In genomic region chr1:21820597-21821232, GRCh38 we compare ENCODE assay signal across 28 cellular contexts. TPM values are rescaled to one million over a fixed set of nuclear protein-coding genes. Genes with fewer than 3 reads are reported as not detected.
DNase-seq lines count a peak whose midpoint lies in the region; ATAC-seq, FAIRE-seq and TF ChIP-seq lines count a peak whose summit lies in the region.
"Had no signal": no experiment of that assay in that cellular context is flagged by ENCODE, and none has a peak within 500 bp of the region (broad histone marks: within the 10 kb centered on the region; RNA-seq: fewer than 3 reads in every experiment).

No MANE protein-coding gene starts in this region.

- H3K4me3 ChIP-seq in cardiac muscle cell (no peak overlapping the region), right cardiac atrium (ENCODE audit: low read length) (no peak overlapping the region), astrocyte (ENCODE audit: insufficient read depth, low read depth, low read length) (no peak overlapping the region), osteoblast (ENCODE audit: insufficient read depth, low read length) (no peak overlapping the region)
- H3K4me3 ChIP-seq: BLaER1, MG63 had no signal

- intact Hi-C loops in right cardiac atrium (cut with DNase I): no loop called here

- H3K9me3 ChIP-seq in cardiac muscle cell (ENCODE audit: low read depth) (no peaks in the 10 kb centered on the region), right cardiac atrium (ENCODE audit: control insufficient read depth, low read length) (no peaks in the 10 kb centered on the region), astrocyte (ENCODE audit: insufficient read depth, low read depth, low read length) (no peaks in the 10 kb centered on the region), osteoblast (ENCODE audit: low read depth, low read length) (no peaks in the 10 kb centered on the region)
- H3K9me3 ChIP-seq: BLaER1, MG63 had no signal

- TF ChIP-seq CTCF in cardiac muscle cell (IDR thresholded peaks at IDR 0.05; ENCODE audit: low read depth, low read length) (no peak), astrocyte (IDR thresholded peaks at IDR 0.05; ENCODE audit: insufficient read depth, low read depth, low read length) (no peak), osteoblast (IDR thresholded peaks at IDR 0.05; ENCODE audit: extremely low read depth, low read depth, low read length) (no peak), GM20000 (IDR thresholded peaks at IDR 0.05; ENCODE audit: extremely low read depth, missing control alignments) (no peak)

- H3K36me3 ChIP-seq in cardiac muscle cell: peaks cover 15% of the 10 kb centered on the region
- peaks cover 7% of the 10 kb centered on the region for H3K36me3 ChIP-seq in astrocyte (ENCODE audit: insufficient read depth, low read length)
- peaks cover 57% of the 10 kb centered on the region for H3K36me3 ChIP-seq in osteoblast (ENCODE audit: insufficient read depth, low read length)

- WGBS in right cardiac atrium: 97% methylated on average over 9 of the region's 9 CpGs

- peaks cover 22% of the 10 kb centered on the region for H3K36me3 Mint-ChIP-seq in astrocyte (ENCODE audit: low read depth, unreplicated experiment)
- H3K36me3 Mint-ChIP-seq: CD4-positive, CD25-positive, alpha-beta regulatory T cell had no signal

- H3K4me2 ChIP-seq in astrocyte (ENCODE audit: low read length): no peak overlapping the region
- no peak overlapping the region for H3K4me2 ChIP-seq in osteoblast (ENCODE audit: insufficient read depth, low read length)
- H3K4me2 ChIP-seq: BLaER1 had no signal

- no peak overlapping the region for H3K9ac ChIP-seq in astrocyte (ENCODE audit: low read length)
- H3K9ac ChIP-seq: BLaER1 had no signal

- FAIRE-seq in astrocyte (lab: Jason Lieb, UNC): no peak
- FAIRE-seq: D721Med had no signal

- H4K20me1 ChIP-seq in astrocyte (ENCODE audit: insufficient read depth, low read length) (peaks cover 12% of the 10 kb centered on the region), osteoblast (ENCODE audit: insufficient read depth, low read length) (peaks cover 19% of the 10 kb centered on the region)
- H4K20me1 ChIP-seq: BLaER1 had no signal

- no peaks in the 10 kb centered on the region for H3K27me3 ChIP-seq in cardiac muscle cell
- no peaks in the 10 kb centered on the region for H3K27me3 ChIP-seq in right cardiac atrium (ENCODE audit: control insufficient read depth, insufficient read depth)
- H3K27me3 ChIP-seq in astrocyte (ENCODE audit: insufficient read depth, low read length): no peaks in the 10 kb centered on the region
- H3K27me3 ChIP-seq in osteoblast (ENCODE audit: insufficient read depth, low read length): no peaks in the 10 kb centered on the region
- H3K27me3 ChIP-seq: BLaER1, MG63 had no signal

- no peak for DNase-seq in cardiac muscle cell (ENCODE audit: low read depth in 1 of 2, low spot score in 1 of 2)
- no peak for DNase-seq in right cardiac atrium
- no peak for DNase-seq in astrocyte (ENCODE audit: low read depth)
- DNase-seq in epidermal melanocyte (ENCODE audit: insufficient read length, low spot score): peak; percentile 8
- DNase-seq in osteoblast (ENCODE audit: insufficient read length, low spot score, missing footprints): peak; percentile 35
- DNase-seq in GM20000 (ENCODE audit: low spot score): no peak
- no peak for DNase-seq in AG20443 (ENCODE audit: low spot score)
- DNase-seq: ACHN; CD4-positive, CD25-positive, alpha-beta regulatory T cell; DMS53; GOT3; KBM-7; MG63; NCI-H1105 treated with DMSO at 0.1 percent for 48 hours; NCI-H2029 treated with DMSO at 0.1 percent for 48 hours; NCI-H2227 treated with DMSO at 0.1 percent for 48 hours; NCI-H526 treated with DMSO at 0.1 percent for 48 hours; RPMI8226; SHP77 had no signal

- H3K4me1 ChIP-seq in cardiac muscle cell (ENCODE audit: low read depth): no peaks in the 10 kb centered on the region
- H3K4me1 ChIP-seq in right cardiac atrium (ENCODE audit: control insufficient read depth, insufficient read depth, low read length): no peaks in the 10 kb centered on the region
- H3K4me1 ChIP-seq in astrocyte (ENCODE audit: insufficient read depth, low read length): peaks cover 6% of the 10 kb centered on the region
- peaks cover 12% of the 10 kb centered on the region for H3K4me1 ChIP-seq in osteoblast (ENCODE audit: insufficient read depth, low read length)

- H2AFZ ChIP-seq in astrocyte (ENCODE audit: low read depth, low read length): no peak overlapping the region
- no peak overlapping the region for H2AFZ ChIP-seq in osteoblast (ENCODE audit: low read length)

- H3K4me1 Mint-ChIP-seq in astrocyte (ENCODE audit: low read depth, unreplicated experiment): peaks cover 21% of the 10 kb centered on the region

- H3K79me2 ChIP-seq in astrocyte (ENCODE audit: insufficient read depth, low read length) (no peaks in the 10 kb centered on the region), osteoblast (ENCODE audit: insufficient read depth, low read length) (no peaks in the 10 kb centered on the region)

- ATAC-seq in right cardiac atrium: no peak
- ATAC-seq in HG03439 (IDR thresholded peaks at IDR 0.05; ENCODE audit: unreplicated experiment): no peak
- ATAC-seq: HCT116 had no signal

- H3K4me3 Mint-ChIP-seq in astrocyte (ENCODE audit: unreplicated experiment): peak overlapping the region; percentile 34
- H3K4me3 Mint-ChIP-seq: CD4-positive, CD25-positive, alpha-beta regulatory T cell had no signal

- H3K27ac ChIP-seq in cardiac muscle cell (peak overlapping the region; percentile 48), right cardiac atrium (ENCODE audit: low read length) (no peak overlapping the region), astrocyte (ENCODE audit: low read depth, low read length) (no peak overlapping the region), osteoblast (ENCODE audit: low read depth, low read length) (no peak overlapping the region)
- H3K27ac ChIP-seq: 22Rv1, BLaER1 had no signal

- no peaks in the 10 kb centered on the region for H3K27me3 Mint-ChIP-seq in astrocyte (ENCODE audit: low read depth, unreplicated experiment)

- H3K27ac Mint-ChIP-seq in astrocyte (ENCODE audit: unreplicated experiment): no peak overlapping the region
- H3K27ac Mint-ChIP-seq: CD4-positive, CD25-positive, alpha-beta regulatory T cell had no signal

- H3K9me3 Mint-ChIP-seq in astrocyte (ENCODE audit: unreplicated experiment): no peaks in the 10 kb centered on the region
- H3K9me3 Mint-ChIP-seq: CD4-positive, CD25-positive, alpha-beta regulatory T cell had no signal

RNA-seq across cellular contexts. Expression of gene LDLRAD2, which starts 8.7 kb away (rescaled TPM):
- total RNA-seq in cardiac muscle cell (0.28 and 0.77 TPM in 2 replicates), right cardiac atrium (under 1 TPM in 2 of 4 donors, not detected in 2; 0.06 to 0.23 TPM), astrocyte (0.14 and 0.22 TPM in 2 replicates), osteoblast (not detected in 2 replicates)
- polyA plus RNA-seq in cardiac muscle cell (1.3 and 3.4 TPM in 2 replicates), right cardiac atrium (4.7 TPM)
- total RNA-seq: Daoy, G401, NCI-H460, SK-MEL-5 had no signal
- polyA plus RNA-seq: CD4-positive, CD25-positive, alpha-beta regulatory T cell had no signal

RNA-seq across cellular contexts. Expression of gene USP48, which starts 37.8 kb away (rescaled TPM):
- total RNA-seq in cardiac muscle cell (20.1 and 29.6 TPM in 2 replicates), right cardiac atrium (10 to 100 TPM; 45.1 to 49.4 (median 46.0) TPM), astrocyte (85.7 and 85.8 TPM in 2 replicates), osteoblast (50.1 and 52.5 TPM in 2 replicates)
- polyA plus RNA-seq in cardiac muscle cell (39.2 and 52.4 TPM in 2 replicates), right cardiac atrium (19.9 TPM)

Comparison
In these comparisons a context has a peak if more than half of its experiments do, and no peak if none do; other contexts are left out.
1. DNase-seq: peak in epidermal melanocyte (single experiment) and osteoblast (single experiment); none in cardiac muscle cell (0 of 2), right cardiac atrium (0 of 3), astrocyte (single experiment), GM20000 (single experiment) and AG20443 (single experiment).